In genomic region chr19:16584825-16585801, GRCh38 we compare ENCODE assay signal across 8 cellular contexts. TPM values are rescaled to one million over a fixed set of nuclear protein-coding genes. Genes with fewer than 3 reads are reported as not detected.
DNase-seq lines count a peak whose midpoint lies in the region; ATAC-seq and TF ChIP-seq lines count a peak whose summit lies in the region.

No MANE protein-coding gene starts in this region.

- no peaks in the 10 kb centered on the region for H3K27me3 Mint-ChIP-seq in mesothelial cell of epicardium (ENCODE audit: low read depth)

- POLR2A ChIA-PET in A673 (lab: Charles Lee; ENCODE audit: low non-redundant PET), result interaction anchor here (0.5 kb wide), 1 partner anchor 20 kb away, joined by 3 read pairs; no protein-coding TSS in a partner anchor

- DNase-seq in A673 (ENCODE audit: low spot score) (no peak), HL-60 (ENCODE audit: low read depth in 1 of 2, low spot score in 1 of 2) (peak in 1 of 2 experiments; percentile 24), mesothelial cell of epicardium (ENCODE audit: low spot score in 2 of 2, unreplicated experiment in 2 of 2) (no peak), GM03348 (ENCODE audit: low spot score) (no peak), NCI-H146 (lab: John Stamatoyannopoulos, UW) (no peak)
- DNase-seq in activated naive CD4-positive, alpha-beta T cell treated with anti-CD3 and anti-CD28 coated beads, Interleukin-2, amount 50 U/mL, for 72 hours (ENCODE audit: low spot score in 2 of 2), result no peak

- H3K4me1 ChIP-seq in A673 (ENCODE audit: insufficient read depth, low read length, poor library complexity, severe bottlenecking), result peaks cover 66% of the 10 kb centered on the region

- H3K36me3 Mint-ChIP-seq in activated naive CD4-positive, alpha-beta T cell treated with anti-CD3 and anti-CD28 coated beads, Interleukin-2, amount 50 U/mL, for 72 hours, result peaks cover 0 to 7% of the 10 kb centered on the region in 2 donors
- H3K36me3 Mint-ChIP-seq in mesothelial cell of epicardium, result no peaks in the 10 kb centered on the region

- no TSS peak for BruUV-seq in A673 (replicated peaks; lab: Mats Ljungman, UMichigan)

- H3K4me3 Mint-ChIP-seq in mesothelial cell of epicardium, result no peak overlapping the region

- H3K4me1 Mint-ChIP-seq in mesothelial cell of epicardium, result peaks cover 48% of the 10 kb centered on the region

- H3K9me3 ChIP-seq in A673 (ENCODE audit: low read depth, low read length, poor library complexity, severe bottlenecking), result no peaks in the 10 kb centered on the region

- no peaks in the 10 kb centered on the region for H3K9me3 Mint-ChIP-seq in activated naive CD4-positive, alpha-beta T cell treated with anti-CD3 and anti-CD28 coated beads, Interleukin-2, amount 50 U/mL, for 72 hours
- no peaks in the 10 kb centered on the region for H3K9me3 Mint-ChIP-seq in mesothelial cell of epicardium

- TF ChIP-seq CTCF in A673 (conservative IDR thresholded peaks at IDR 0.05; ENCODE audit: low read depth, low read length), result no peak
- no peak for TF ChIP-seq CTCF in HL-60 (IDR thresholded peaks at IDR 0.05; ENCODE audit: insufficient read depth, low read length)
- TF ChIP-seq CTCF in mesothelial cell of epicardium (IDR thresholded peaks at IDR 0.05; ENCODE audit: unreplicated experiment), result no peak

- no peaks in the 10 kb centered on the region for H3K27me3 ChIP-seq in A673 (replicated peaks; ENCODE audit: insufficient read depth, low read depth, low read length, poor library complexity)
- no peaks in the 10 kb centered on the region for H3K27me3 ChIP-seq in HL-60 (ENCODE audit: insufficient read depth, poor library complexity, severe bottlenecking)

- ATAC-seq in activated naive CD4-positive, alpha-beta T cell treated with anti-CD3 and anti-CD28 coated beads, Interleukin-2, amount 50 U/mL, for 72 hours, result no peak
- no peak for ATAC-seq in GM18907 (IDR thresholded peaks at IDR 0.05; ENCODE audit: unreplicated experiment)
- ATAC-seq in GM19467 (IDR thresholded peaks at IDR 0.05; ENCODE audit: unreplicated experiment), result no peak

- CTCF ChIA-PET in A673 (lab: Charles Lee), result no interaction called here

- H3K27ac ChIP-seq in A673 (ENCODE audit: low read depth, low read length, poor library complexity, severe bottlenecking) (peak overlapping the region; percentile 53), HL-60 (replicated peaks) (peak overlapping the region; percentile 58)

- intact Hi-C loops in A673 (cut with micrococcal nuclease; ENCODE audit: unreplicated experiment), result no loop called here

- peak overlapping the region; percentile 83 to 94 for H3K27ac Mint-ChIP-seq in activated naive CD4-positive, alpha-beta T cell treated with anti-CD3 and anti-CD28 coated beads, Interleukin-2, amount 50 U/mL, for 72 hours
- peak overlapping the region; percentile 60 for H3K27ac Mint-ChIP-seq in mesothelial cell of epicardium

- H3K4me3 ChIP-seq in A673 (ENCODE audit: low read depth, low read length, poor library complexity, severe bottlenecking) (peak overlapping the region; percentile 33), HL-60 (replicated peaks; ENCODE audit: insufficient read depth, low read length) (peak overlapping the region; percentile 12; the same call in 1 of the 2 replicates)

- H3K36me3 ChIP-seq in A673 (ENCODE audit: insufficient read depth, low read length, poor library complexity, severe bottlenecking), result no peaks in the 10 kb centered on the region

RNA-seq across cellular contexts. Expression of gene SLC35E1, which starts 12.9 kb away (rescaled TPM):
- 36.3 and 37.9 TPM in 2 replicates for total RNA-seq in A673 (2021)
- 10 to 100 TPM; 39.5 to 58.2 TPM for total RNA-seq in activated naive CD4-positive, alpha-beta T cell treated with anti-CD3 and anti-CD28 coated beads, Interleukin-2, amount 50 U/mL, for 72 hours
- total RNA-seq in mesothelial cell of epicardium, result 39.7 to 45.4 TPM (median 42.1 TPM) in 3 replicates

RNA-seq across cellular contexts. Expression of gene CHERP, which starts 42.9 kb away (rescaled TPM):
- total RNA-seq in A673 (2021) (86.4 and 98.4 TPM in 2 replicates), mesothelial cell of epicardium (73.2 to 80.5 TPM (median 78.4 TPM) in 3 replicates)
- 100 to 1,000 TPM in 1 of 2 donors, 10 to 100 TPM in 1; 54.9 to 117 TPM for total RNA-seq in activated naive CD4-positive, alpha-beta T cell treated with anti-CD3 and anti-CD28 coated beads, Interleukin-2, amount 50 U/mL, for 72 hours

RNA-seq across cellular contexts. Expression of gene MED26, which starts 42.9 kb away (rescaled TPM):
- total RNA-seq in A673 (2021), result 13.4 and 15.6 TPM in 2 replicates
- total RNA-seq in activated naive CD4-positive, alpha-beta T cell treated with anti-CD3 and anti-CD28 coated beads, Interleukin-2, amount 50 U/mL, for 72 hours, result 10 to 100 TPM; 24.1 TPM
- total RNA-seq in mesothelial cell of epicardium, result 13.3 to 15.5 TPM (median 14.0 TPM) in 3 replicates
